1 cellular context compared by ENCODE assay signal in the genomic region with DNA sequence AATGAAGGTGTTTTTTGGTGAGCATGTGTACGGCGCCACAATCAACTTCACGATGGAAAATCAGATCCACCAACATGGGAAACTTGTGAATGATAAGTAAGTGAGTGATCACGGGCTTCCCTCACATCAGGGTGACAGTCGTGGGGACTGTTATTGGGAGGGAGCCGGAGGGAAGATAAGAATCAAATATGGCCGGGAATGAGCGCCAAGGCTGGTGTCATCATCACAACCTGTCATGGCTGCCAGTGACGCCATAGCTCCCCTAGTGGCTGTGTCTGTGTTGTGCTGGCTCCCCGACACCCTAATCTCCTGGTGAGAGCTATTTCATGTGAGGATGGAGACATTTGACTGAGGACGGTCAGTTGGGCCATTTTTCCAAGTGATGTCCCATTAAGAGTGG.
TF ChIP-seq lines count a peak whose summit lies in the region.

No MANE protein-coding gene starts in this region.

TF ChIP-seq in K562, 482 proteins besides CTCF, POLR2A, EP300 and RAD21 (continued from another document and continues in another):
- TF ChIP-seq, protein P1, sequence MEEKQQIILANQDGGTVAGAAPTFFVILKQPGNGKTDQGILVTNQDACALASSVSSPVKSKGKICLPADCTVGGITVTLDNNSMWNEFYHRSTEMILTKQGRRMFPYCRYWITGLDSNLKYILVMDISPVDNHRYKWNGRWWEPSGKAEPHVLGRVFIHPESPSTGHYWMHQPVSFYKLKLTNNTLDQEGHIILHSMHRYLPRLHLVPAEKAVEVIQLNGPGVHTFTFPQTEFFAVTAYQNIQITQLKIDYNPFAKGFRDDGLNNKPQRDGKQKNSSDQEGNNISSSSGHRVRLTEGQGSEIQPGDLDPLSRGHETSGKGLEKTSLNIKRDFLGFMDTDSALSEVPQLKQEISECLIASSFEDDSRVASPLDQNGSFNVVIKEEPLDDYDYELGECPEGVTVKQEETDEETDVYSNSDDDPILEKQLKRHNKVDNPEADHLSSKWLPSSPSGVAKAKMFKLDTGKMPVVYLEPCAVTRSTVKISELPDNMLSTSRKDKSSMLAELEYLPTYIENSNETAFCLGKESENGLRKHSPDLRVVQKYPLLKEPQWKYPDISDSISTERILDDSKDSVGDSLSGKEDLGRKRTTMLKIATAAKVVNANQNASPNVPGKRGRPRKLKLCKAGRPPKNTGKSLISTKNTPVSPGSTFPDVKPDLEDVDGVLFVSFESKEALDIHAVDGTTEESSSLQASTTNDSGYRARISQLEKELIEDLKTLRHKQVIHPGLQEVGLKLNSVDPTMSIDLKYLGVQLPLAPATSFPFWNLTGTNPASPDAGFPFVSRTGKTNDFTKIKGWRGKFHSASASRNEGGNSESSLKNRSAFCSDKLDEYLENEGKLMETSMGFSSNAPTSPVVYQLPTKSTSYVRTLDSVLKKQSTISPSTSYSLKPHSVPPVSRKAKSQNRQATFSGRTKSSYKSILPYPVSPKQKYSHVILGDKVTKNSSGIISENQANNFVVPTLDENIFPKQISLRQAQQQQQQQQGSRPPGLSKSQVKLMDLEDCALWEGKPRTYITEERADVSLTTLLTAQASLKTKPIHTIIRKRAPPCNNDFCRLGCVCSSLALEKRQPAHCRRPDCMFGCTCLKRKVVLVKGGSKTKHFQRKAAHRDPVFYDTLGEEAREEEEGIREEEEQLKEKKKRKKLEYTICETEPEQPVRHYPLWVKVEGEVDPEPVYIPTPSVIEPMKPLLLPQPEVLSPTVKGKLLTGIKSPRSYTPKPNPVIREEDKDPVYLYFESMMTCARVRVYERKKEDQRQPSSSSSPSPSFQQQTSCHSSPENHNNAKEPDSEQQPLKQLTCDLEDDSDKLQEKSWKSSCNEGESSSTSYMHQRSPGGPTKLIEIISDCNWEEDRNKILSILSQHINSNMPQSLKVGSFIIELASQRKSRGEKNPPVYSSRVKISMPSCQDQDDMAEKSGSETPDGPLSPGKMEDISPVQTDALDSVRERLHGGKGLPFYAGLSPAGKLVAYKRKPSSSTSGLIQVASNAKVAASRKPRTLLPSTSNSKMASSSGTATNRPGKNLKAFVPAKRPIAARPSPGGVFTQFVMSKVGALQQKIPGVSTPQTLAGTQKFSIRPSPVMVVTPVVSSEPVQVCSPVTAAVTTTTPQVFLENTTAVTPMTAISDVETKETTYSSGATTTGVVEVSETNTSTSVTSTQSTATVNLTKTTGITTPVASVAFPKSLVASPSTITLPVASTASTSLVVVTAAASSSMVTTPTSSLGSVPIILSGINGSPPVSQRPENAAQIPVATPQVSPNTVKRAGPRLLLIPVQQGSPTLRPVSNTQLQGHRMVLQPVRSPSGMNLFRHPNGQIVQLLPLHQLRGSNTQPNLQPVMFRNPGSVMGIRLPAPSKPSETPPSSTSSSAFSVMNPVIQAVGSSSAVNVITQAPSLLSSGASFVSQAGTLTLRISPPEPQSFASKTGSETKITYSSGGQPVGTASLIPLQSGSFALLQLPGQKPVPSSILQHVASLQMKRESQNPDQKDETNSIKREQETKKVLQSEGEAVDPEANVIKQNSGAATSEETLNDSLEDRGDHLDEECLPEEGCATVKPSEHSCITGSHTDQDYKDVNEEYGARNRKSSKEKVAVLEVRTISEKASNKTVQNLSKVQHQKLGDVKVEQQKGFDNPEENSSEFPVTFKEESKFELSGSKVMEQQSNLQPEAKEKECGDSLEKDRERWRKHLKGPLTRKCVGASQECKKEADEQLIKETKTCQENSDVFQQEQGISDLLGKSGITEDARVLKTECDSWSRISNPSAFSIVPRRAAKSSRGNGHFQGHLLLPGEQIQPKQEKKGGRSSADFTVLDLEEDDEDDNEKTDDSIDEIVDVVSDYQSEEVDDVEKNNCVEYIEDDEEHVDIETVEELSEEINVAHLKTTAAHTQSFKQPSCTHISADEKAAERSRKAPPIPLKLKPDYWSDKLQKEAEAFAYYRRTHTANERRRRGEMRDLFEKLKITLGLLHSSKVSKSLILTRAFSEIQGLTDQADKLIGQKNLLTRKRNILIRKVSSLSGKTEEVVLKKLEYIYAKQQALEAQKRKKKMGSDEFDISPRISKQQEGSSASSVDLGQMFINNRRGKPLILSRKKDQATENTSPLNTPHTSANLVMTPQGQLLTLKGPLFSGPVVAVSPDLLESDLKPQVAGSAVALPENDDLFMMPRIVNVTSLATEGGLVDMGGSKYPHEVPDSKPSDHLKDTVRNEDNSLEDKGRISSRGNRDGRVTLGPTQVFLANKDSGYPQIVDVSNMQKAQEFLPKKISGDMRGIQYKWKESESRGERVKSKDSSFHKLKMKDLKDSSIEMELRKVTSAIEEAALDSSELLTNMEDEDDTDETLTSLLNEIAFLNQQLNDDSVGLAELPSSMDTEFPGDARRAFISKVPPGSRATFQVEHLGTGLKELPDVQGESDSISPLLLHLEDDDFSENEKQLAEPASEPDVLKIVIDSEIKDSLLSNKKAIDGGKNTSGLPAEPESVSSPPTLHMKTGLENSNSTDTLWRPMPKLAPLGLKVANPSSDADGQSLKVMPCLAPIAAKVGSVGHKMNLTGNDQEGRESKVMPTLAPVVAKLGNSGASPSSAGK (IDR thresholded peaks at IDR 0.05): 0 out of 2 replicates have a peak, but pooled peaks have one; percentile 24
- TF ChIP-seq ZNF174 (CRISPR knock-in tag; IDR thresholded peaks at IDR 0.05) (no peak), HMG20A (CRISPR knock-in tag; conservative IDR thresholded peaks at IDR 0.05) (no peak), PCBP1 (IDR thresholded peaks at IDR 0.05; ENCODE audit: low read depth, low read length, poor library complexity, severe bottlenecking) (no peak), ZBTB17 (CRISPR knock-in tag; IDR thresholded peaks at IDR 0.05) (no peak), SP2 (IDR thresholded peaks at IDR 0.05; ENCODE audit: extremely low read depth, low read depth, low read length, poor library complexity, severe bottlenecking) (no peak), MYC (IDR thresholded peaks at IDR 0.05; ENCODE audit: low read depth, low read length) (no peak), MYC (CRISPR knock-in tag; IDR thresholded peaks at IDR 0.05; ENCODE audit: borderline replicate concordance, low read depth) (no peak), SNRNP70 (optimal IDR thresholded peaks at IDR 0.05; ENCODE audit: low read depth, low read length) (no peak), HMGN3 (IDR thresholded peaks at IDR 0.05; ENCODE audit: borderline replicate concordance, extremely low read depth, insufficient read length, low read depth, low read length) (no peak), NR1H2 (CRISPR knock-in tag; IDR thresholded peaks at IDR 0.05) (no peak), POLR3G (IDR thresholded peaks at IDR 0.05; ENCODE audit: extremely low read depth, insufficient read length, insufficient replicate concordance) (no peak), ZNF584 (CRISPR knock-in tag; IDR thresholded peaks at IDR 0.05; ENCODE audit: low read depth) (no peak), ZNF780A (CRISPR knock-in tag; IDR thresholded peaks at IDR 0.05) (no peak), MEF2D (tag; conservative IDR thresholded peaks at IDR 0.05; ENCODE audit: low read depth) (no peak), NCOA2 (IDR thresholded peaks at IDR 0.05; ENCODE audit: partially characterized antibody in 2 of 2) (no peak), ETV1 (tag; conservative IDR thresholded peaks at IDR 0.05; ENCODE audit: low read depth) (0 out of 2 replicates have a peak, but pooled peaks have one; percentile 29), CCNT2 (IDR thresholded peaks at IDR 0.05; ENCODE audit: borderline replicate concordance, extremely low read depth, insufficient read length, low read depth, low read length) (no peak), SRSF7 (optimal IDR thresholded peaks at IDR 0.05; ENCODE audit: low read depth, low read length) (no peak), MEIS2 (IDR thresholded peaks at IDR 0.05; ENCODE audit: partially characterized antibody) (peak; percentile 80), TAL1 (IDR thresholded peaks at IDR 0.05) (no peak), TBL1XR1 (IDR thresholded peaks at IDR 0.05; ENCODE audit: low read length in 2 of 2) (no peak), CSDE1 (IDR thresholded peaks at IDR 0.05) (no peak)
- TF ChIP-seq, protein P2, sequence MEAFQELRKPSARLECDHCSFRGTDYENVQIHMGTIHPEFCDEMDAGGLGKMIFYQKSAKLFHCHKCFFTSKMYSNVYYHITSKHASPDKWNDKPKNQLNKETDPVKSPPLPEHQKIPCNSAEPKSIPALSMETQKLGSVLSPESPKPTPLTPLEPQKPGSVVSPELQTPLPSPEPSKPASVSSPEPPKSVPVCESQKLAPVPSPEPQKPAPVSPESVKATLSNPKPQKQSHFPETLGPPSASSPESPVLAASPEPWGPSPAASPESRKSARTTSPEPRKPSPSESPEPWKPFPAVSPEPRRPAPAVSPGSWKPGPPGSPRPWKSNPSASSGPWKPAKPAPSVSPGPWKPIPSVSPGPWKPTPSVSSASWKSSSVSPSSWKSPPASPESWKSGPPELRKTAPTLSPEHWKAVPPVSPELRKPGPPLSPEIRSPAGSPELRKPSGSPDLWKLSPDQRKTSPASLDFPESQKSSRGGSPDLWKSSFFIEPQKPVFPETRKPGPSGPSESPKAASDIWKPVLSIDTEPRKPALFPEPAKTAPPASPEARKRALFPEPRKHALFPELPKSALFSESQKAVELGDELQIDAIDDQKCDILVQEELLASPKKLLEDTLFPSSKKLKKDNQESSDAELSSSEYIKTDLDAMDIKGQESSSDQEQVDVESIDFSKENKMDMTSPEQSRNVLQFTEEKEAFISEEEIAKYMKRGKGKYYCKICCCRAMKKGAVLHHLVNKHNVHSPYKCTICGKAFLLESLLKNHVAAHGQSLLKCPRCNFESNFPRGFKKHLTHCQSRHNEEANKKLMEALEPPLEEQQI (IDR thresholded peaks at IDR 0.05): no peak
- TF ChIP-seq, protein P3, sequence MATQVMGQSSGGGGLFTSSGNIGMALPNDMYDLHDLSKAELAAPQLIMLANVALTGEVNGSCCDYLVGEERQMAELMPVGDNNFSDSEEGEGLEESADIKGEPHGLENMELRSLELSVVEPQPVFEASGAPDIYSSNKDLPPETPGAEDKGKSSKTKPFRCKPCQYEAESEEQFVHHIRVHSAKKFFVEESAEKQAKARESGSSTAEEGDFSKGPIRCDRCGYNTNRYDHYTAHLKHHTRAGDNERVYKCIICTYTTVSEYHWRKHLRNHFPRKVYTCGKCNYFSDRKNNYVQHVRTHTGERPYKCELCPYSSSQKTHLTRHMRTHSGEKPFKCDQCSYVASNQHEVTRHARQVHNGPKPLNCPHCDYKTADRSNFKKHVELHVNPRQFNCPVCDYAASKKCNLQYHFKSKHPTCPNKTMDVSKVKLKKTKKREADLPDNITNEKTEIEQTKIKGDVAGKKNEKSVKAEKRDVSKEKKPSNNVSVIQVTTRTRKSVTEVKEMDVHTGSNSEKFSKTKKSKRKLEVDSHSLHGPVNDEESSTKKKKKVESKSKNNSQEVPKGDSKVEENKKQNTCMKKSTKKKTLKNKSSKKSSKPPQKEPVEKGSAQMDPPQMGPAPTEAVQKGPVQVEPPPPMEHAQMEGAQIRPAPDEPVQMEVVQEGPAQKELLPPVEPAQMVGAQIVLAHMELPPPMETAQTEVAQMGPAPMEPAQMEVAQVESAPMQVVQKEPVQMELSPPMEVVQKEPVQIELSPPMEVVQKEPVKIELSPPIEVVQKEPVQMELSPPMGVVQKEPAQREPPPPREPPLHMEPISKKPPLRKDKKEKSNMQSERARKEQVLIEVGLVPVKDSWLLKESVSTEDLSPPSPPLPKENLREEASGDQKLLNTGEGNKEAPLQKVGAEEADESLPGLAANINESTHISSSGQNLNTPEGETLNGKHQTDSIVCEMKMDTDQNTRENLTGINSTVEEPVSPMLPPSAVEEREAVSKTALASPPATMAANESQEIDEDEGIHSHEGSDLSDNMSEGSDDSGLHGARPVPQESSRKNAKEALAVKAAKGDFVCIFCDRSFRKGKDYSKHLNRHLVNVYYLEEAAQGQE (CRISPR knock-in tag; IDR thresholded peaks at IDR 0.05; ENCODE audit: low read depth): no peak
- TF ChIP-seq, protein P4, sequence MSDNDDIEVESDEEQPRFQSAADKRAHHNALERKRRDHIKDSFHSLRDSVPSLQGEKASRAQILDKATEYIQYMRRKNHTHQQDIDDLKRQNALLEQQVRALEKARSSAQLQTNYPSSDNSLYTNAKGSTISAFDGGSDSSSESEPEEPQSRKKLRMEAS (CRISPR knock-in tag; IDR thresholded peaks at IDR 0.05): no peak
- TF ChIP-seq, protein P5, sequence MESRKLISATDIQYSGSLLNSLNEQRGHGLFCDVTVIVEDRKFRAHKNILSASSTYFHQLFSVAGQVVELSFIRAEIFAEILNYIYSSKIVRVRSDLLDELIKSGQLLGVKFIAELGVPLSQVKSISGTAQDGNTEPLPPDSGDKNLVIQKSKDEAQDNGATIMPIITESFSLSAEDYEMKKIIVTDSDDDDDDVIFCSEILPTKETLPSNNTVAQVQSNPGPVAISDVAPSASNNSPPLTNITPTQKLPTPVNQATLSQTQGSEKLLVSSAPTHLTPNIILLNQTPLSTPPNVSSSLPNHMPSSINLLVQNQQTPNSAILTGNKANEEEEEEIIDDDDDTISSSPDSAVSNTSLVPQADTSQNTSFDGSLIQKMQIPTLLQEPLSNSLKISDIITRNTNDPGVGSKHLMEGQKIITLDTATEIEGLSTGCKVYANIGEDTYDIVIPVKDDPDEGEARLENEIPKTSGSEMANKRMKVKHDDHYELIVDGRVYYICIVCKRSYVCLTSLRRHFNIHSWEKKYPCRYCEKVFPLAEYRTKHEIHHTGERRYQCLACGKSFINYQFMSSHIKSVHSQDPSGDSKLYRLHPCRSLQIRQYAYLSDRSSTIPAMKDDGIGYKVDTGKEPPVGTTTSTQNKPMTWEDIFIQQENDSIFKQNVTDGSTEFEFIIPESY (CRISPR knock-in tag; IDR thresholded peaks at IDR 0.05): no peak
- TF ChIP-seq, protein P6, sequence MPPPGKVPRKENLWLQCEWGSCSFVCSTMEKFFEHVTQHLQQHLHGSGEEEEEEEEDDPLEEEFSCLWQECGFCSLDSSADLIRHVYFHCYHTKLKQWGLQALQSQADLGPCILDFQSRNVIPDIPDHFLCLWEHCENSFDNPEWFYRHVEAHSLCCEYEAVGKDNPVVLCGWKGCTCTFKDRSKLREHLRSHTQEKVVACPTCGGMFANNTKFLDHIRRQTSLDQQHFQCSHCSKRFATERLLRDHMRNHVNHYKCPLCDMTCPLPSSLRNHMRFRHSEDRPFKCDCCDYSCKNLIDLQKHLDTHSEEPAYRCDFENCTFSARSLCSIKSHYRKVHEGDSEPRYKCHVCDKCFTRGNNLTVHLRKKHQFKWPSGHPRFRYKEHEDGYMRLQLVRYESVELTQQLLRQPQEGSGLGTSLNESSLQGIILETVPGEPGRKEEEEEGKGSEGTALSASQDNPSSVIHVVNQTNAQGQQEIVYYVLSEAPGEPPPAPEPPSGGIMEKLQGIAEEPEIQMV (tag; conservative IDR thresholded peaks at IDR 0.05; ENCODE audit: low read depth): no peak
- TF ChIP-seq, protein P7, sequence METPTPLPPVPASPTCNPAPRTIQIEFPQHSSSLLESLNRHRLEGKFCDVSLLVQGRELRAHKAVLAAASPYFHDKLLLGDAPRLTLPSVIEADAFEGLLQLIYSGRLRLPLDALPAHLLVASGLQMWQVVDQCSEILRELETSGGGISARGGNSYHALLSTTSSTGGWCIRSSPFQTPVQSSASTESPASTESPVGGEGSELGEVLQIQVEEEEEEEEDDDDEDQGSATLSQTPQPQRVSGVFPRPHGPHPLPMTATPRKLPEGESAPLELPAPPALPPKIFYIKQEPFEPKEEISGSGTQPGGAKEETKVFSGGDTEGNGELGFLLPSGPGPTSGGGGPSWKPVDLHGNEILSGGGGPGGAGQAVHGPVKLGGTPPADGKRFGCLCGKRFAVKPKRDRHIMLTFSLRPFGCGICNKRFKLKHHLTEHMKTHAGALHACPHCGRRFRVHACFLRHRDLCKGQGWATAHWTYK (CRISPR knock-in tag; IDR thresholded peaks at IDR 0.05): no peak
- TF ChIP-seq, protein P8, sequence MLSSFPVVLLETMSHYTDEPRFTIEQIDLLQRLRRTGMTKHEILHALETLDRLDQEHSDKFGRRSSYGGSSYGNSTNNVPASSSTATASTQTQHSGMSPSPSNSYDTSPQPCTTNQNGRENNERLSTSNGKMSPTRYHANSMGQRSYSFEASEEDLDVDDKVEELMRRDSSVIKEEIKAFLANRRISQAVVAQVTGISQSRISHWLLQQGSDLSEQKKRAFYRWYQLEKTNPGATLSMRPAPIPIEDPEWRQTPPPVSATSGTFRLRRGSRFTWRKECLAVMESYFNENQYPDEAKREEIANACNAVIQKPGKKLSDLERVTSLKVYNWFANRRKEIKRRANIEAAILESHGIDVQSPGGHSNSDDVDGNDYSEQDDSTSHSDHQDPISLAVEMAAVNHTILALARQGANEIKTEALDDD (IDR thresholded peaks at IDR 0.05): no peak
